19 cellular contexts compared by ENCODE assay signal in the genomic region with DNA sequence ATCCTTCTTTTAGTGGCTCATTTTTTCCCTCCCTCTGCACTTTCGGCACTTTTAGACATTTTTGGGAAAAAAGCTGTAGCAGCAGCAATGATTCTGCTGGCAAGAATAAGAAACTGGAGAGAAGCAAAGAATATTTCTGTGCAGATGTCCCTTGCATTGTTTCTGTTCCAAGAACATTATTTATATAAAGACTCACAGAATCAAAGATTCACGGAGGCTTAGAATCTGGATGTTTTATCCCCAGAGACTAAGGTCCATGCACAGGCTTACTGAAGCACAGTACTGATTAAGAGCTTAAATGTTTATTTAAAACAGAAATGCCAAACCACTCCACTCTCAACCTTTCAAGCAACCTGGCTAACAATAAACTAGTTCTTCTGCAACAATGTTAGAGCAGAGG. TPM values are rescaled to one million over a fixed set of nuclear protein-coding genes. Genes with fewer than 3 reads are reported as not detected.
DNase-seq lines count a peak whose midpoint lies in the region; TF ChIP-seq lines count a peak whose summit lies in the region.
"Had no signal": no experiment of that assay in that cellular context is flagged by ENCODE, and none has a peak within 500 bp of the region (broad histone marks: within the 10 kb centered on the region; RNA-seq: fewer than 3 reads in every experiment).

No MANE protein-coding gene starts in this region.

- CTCF ChIA-PET in HEK293T (lab: Yijun Ruan, JAX): interaction anchor here (0.6 kb wide), 1 partner anchor 67 kb away, joined by 3 read pairs; no protein-coding TSS in a partner anchor

- no peaks in the 10 kb centered on the region for H3K79me1 ChIP-seq in mesenchymal stem cell (replicated peaks; ENCODE audit: low read length, poor library complexity, severe bottlenecking)

- H3K9me3 ChIP-seq in SK-N-MC (ENCODE audit: low read depth, low read length): no peaks in the 10 kb centered on the region
- H3K9me3 ChIP-seq in endocrine pancreas (ENCODE audit: control insufficient read depth, low read length): no peaks in the 10 kb centered on the region
- H3K9me3 ChIP-seq in mesenchymal stem cell (ENCODE audit: control insufficient read depth, low read length): no peaks in the 10 kb centered on the region
- H3K9me3 ChIP-seq in sigmoid colon: no peaks in the 10 kb centered on the region
- H3K9me3 ChIP-seq: Caco-2 had no signal

- TF ChIP-seq CTCF in sigmoid colon (IDR thresholded peaks at IDR 0.05): no peak

- no peaks in the 10 kb centered on the region for H3K27me3 ChIP-seq in endocrine pancreas (ENCODE audit: control insufficient read depth, insufficient read depth, low read length)
- H3K27me3 ChIP-seq in mesenchymal stem cell (ENCODE audit: control insufficient read depth in 1 of 2, insufficient read depth in 1 of 2, low read length in 2 of 2): no peaks in the 10 kb centered on the region
- H3K27me3 ChIP-seq in sigmoid colon: no peaks in the 10 kb centered on the region

- H3K4me3 ChIP-seq in SK-N-MC: no peak overlapping the region
- peak overlapping the region; percentile 57 for H3K4me3 ChIP-seq in endocrine pancreas (ENCODE audit: control insufficient read depth, insufficient read depth, low read length)
- peak overlapping the region in 1 of 2 experiments; percentile 2 for H3K4me3 ChIP-seq in mesenchymal stem cell (ENCODE audit: insufficient read depth in 1 of 2, low read depth in 1 of 2, low read length in 2 of 2)
- H3K4me3 ChIP-seq in sigmoid colon: no peak overlapping the region

- H3K4me2 ChIP-seq in mesenchymal stem cell (ENCODE audit: low read length, poor library complexity, severe bottlenecking): no peak overlapping the region

- H2BK15ac ChIP-seq in mesenchymal stem cell (ENCODE audit: low read depth, poor library complexity, severe bottlenecking): no peak overlapping the region

- H2BK5ac ChIP-seq in mesenchymal stem cell (ENCODE audit: low read depth, low read length, poor library complexity, severe bottlenecking): no peak overlapping the region

- H3K36me3 ChIP-seq in SK-N-MC (ENCODE audit: insufficient read depth, low read length): peaks cover 21% of the 10 kb centered on the region; the same call in 1 of the 2 replicates
- peaks cover under 1% of the 10 kb centered on the region for H3K36me3 ChIP-seq in endocrine pancreas (ENCODE audit: control insufficient read depth, insufficient read depth, low read length)
- peaks cover 19 to 50% of the 10 kb centered on the region in 2 experiments for H3K36me3 ChIP-seq in mesenchymal stem cell (ENCODE audit: control insufficient read depth in 1 of 2, insufficient read depth in 2 of 2, low read depth in 1 of 2, low read length in 2 of 2)
- H3K36me3 ChIP-seq in sigmoid colon: peaks cover 19 to 44% (median 31%) of the 10 kb centered on the region in 4 donors

- H4K8ac ChIP-seq in mesenchymal stem cell (ENCODE audit: low read length): no peak overlapping the region

- no peak overlapping the region for H3K18ac ChIP-seq in mesenchymal stem cell (ENCODE audit: low read depth in 1 of 2, low read length in 2 of 2)

- H3K4ac ChIP-seq in mesenchymal stem cell (ENCODE audit: low read depth in 1 of 2, low read length in 2 of 2): no peak overlapping the region

- no peak overlapping the region for H2BK120ac ChIP-seq in mesenchymal stem cell (ENCODE audit: low read depth, low read length)

- 0 out of 2 replicates have a peak overlapping the region, but pooled peaks have one; percentile 22 for H3K27ac ChIP-seq in SK-N-MC
- no peak overlapping the region for H3K27ac ChIP-seq in mesenchymal stem cell (ENCODE audit: low read length, poor library complexity, severe bottlenecking)
- H3K27ac ChIP-seq in sigmoid colon: peak overlapping the region; percentile 50 to 66 (median 60)

- POLR2A ChIA-PET in HEK293T (lab: Yijun Ruan, JAX): no interaction called here

- intact Hi-C loops in sigmoid colon (cut with DNase I): loop anchor here (5.0 kb wide), 1 partner anchor 35 kb away; no protein-coding TSS in a partner anchor

- H3K4me1 ChIP-seq in endocrine pancreas (ENCODE audit: control insufficient read depth, insufficient read depth, low read length) (peaks cover 7% of the 10 kb centered on the region), mesenchymal stem cell (ENCODE audit: control insufficient read depth, insufficient read depth, low read depth, low read length) (no peaks in the 10 kb centered on the region), sigmoid colon (peaks cover 0 to 41% (median 28%) of the 10 kb centered on the region in 4 donors)
- H3K4me1 ChIP-seq: Caco-2 had no signal

- no peak overlapping the region for H3K23ac ChIP-seq in mesenchymal stem cell (ENCODE audit: low read length in 2 of 2)

- no peak for TF ChIP-seq EP300 in sigmoid colon (IDR thresholded peaks at IDR 0.05)

- H2AK5ac ChIP-seq in mesenchymal stem cell (ENCODE audit: low read length, severe bottlenecking): no peak overlapping the region

- no peak overlapping the region for H3K14ac ChIP-seq in mesenchymal stem cell (ENCODE audit: low read length in 2 of 2)

- no peak overlapping the region for H2AFZ ChIP-seq in mesenchymal stem cell (ENCODE audit: low read depth, low read length)

- no peak overlapping the region for H3K9ac ChIP-seq in SK-N-MC (ENCODE audit: insufficient read length)
- H3K9ac ChIP-seq in endocrine pancreas (ENCODE audit: control insufficient read depth, insufficient read depth, low read length): no peak overlapping the region
- peak overlapping the region; percentile 44 for H3K9ac ChIP-seq in mesenchymal stem cell (ENCODE audit: low read length)

- no peak overlapping the region for H4K91ac ChIP-seq in mesenchymal stem cell (ENCODE audit: low read length)

- WGBS in mesenchymal stem cell: no CpG with 5 or more reads among the region's 2 CpGs
- 71 to 88% methylated on average over 2 of the region's 2 CpGs for WGBS in sigmoid colon, 2 donors

- DNase-seq in SK-N-MC (ENCODE audit: low read depth, low spot score) (no peak), mesenchymal stem cell (no peak), sigmoid colon (no peak), NCI-H1092 (lab: John Stamatoyannopoulos, UW) (no peak), hypothalamus (lab: John Stamatoyannopoulos, UW) (no peak), HEK293T (ENCODE audit: extremely low spot score) (no peak)
- DNase-seq in activated CD4-positive, alpha-beta T cell treated with anti-CD3 and anti-CD28 coated beads, Interleukin-2, amount 50 U/mL, for 4 hours: no peak
- DNase-seq: AML-193; Caco-2; DMS53; H9; Kasumi-1; NCI-H1417 treated with DMSO at 0.1 percent for 48 hours; NCI-H2227 treated with DMSO at 0.1 percent for 48 hours; NCI-H526; NK-92 treated with Interleukin-12 subunit alpha and Interleukin-12 subunit beta, amount 100 ng/mL, for 24 hours; OCI-M1; RPMI8226 had no signal

- no peak for TF ChIP-seq POLR2A in sigmoid colon (IDR thresholded peaks at IDR 0.05)

- H2BK12ac ChIP-seq in mesenchymal stem cell (ENCODE audit: low read length in 2 of 2): no peak overlapping the region

TF ChIP-seq in HEK293T, 16 proteins besides CTCF, POLR2A, EP300 and RAD21:
- TF ChIP-seq FOXA1 (IDR thresholded peaks at IDR 0.05) (no peak), TARDBP (IDR thresholded peaks at IDR 0.05) (no peak), ARNT (IDR thresholded peaks at IDR 0.05) (no peak), HDGF (IDR thresholded peaks at IDR 0.05; ENCODE audit: borderline replicate concordance) (no peak), CTBP1 (IDR thresholded peaks at IDR 0.05; ENCODE audit: borderline replicate concordance) (no peak), L3MBTL2 (conservative IDR thresholded peaks at IDR 0.05) (no peak), ZNF384 (IDR thresholded peaks at IDR 0.05) (no peak)

RNA-seq across cellular contexts. Expression of gene ZC2HC1C, which starts 12.4 kb away (rescaled TPM):
- polyA plus RNA-seq in mesenchymal stem cell (2013, experiment 1 of 2): 0.64 TPM
- 0.34 TPM for polyA plus RNA-seq in mesenchymal stem cell (2013, experiment 2 of 2)
- total RNA-seq in sigmoid colon: 1 to 10 TPM; 3.6 to 4.6 (median 4.0) TPM
- polyA plus RNA-seq in sigmoid colon: 1 to 10 TPM; 1.2 to 4.6 (median 4.6) TPM

RNA-seq across cellular contexts. Expression of gene ACYP1, which starts 18.0 kb away (rescaled TPM):
- polyA plus RNA-seq in mesenchymal stem cell (2013, experiment 1 of 2): 13.6 TPM
- polyA plus RNA-seq in mesenchymal stem cell (2013, experiment 2 of 2): 14.3 TPM
- total RNA-seq in sigmoid colon: 10 to 100 TPM in 3 of 4 donors, 1 to 10 TPM in 1; 4.2 to 23.5 (median 19.2) TPM
- 10 to 100 TPM; 18.6 to 36.3 (median 23.3) TPM for polyA plus RNA-seq in sigmoid colon

RNA-seq across cellular contexts. Expression of gene MLH3, which starts 30.6 kb away (rescaled TPM):
- polyA plus RNA-seq in mesenchymal stem cell (2013, experiment 1 of 2): 5.1 TPM
- polyA plus RNA-seq in mesenchymal stem cell (2013, experiment 2 of 2): 4.6 TPM
- total RNA-seq in sigmoid colon: 10 to 100 TPM; 30.0 to 42.9 (median 34.7) TPM
- 10 to 100 TPM in 1 of 3 donors, 1 to 10 TPM in 2; 3.6 to 12.5 (median 5.1) TPM for polyA plus RNA-seq in sigmoid colon

RNA-seq across cellular contexts. Expression of gene NEK9, which starts 45.0 kb away (rescaled TPM):
- 26.4 TPM for polyA plus RNA-seq in mesenchymal stem cell (2013, experiment 1 of 2)
- 26.7 TPM for polyA plus RNA-seq in mesenchymal stem cell (2013, experiment 2 of 2)
- 10 to 100 TPM; 54.4 to 66.7 (median 59.9) TPM for total RNA-seq in sigmoid colon
- polyA plus RNA-seq in sigmoid colon: 10 to 100 TPM in 2 of 3 donors, 1 to 10 TPM in 1; 9.0 to 38.8 (median 11.4) TPM
